In genomic region chr7:134811798-134812197, GRCh38 we compare ENCODE assay signal across 15 cellular contexts. TPM values are rescaled to one million over a fixed set of nuclear protein-coding genes. Genes with fewer than 3 reads are reported as not detected.
DNase-seq lines count a peak whose midpoint lies in the region; TF ChIP-seq lines count a peak whose summit lies in the region.
"Had no signal": no experiment of that assay in that cellular context is flagged by ENCODE, and none has a peak within 500 bp of the region (broad histone marks: within the 10 kb centered on the region; RNA-seq: fewer than 3 reads in every experiment).

No MANE protein-coding gene starts in this region.

- H3K9me3 Mint-ChIP-seq in MCF 10A (ENCODE audit: unreplicated experiment) = no peaks in the 10 kb centered on the region

- peaks cover 10% of the 10 kb centered on the region for H3K36me3 Mint-ChIP-seq in MCF 10A (ENCODE audit: insufficient read depth, unreplicated experiment)

- POLR2A ChIA-PET in MCF 10A (lab: Yijun Ruan, JAX) = no interaction called here

- H3K4me3 ChIP-seq in mammary epithelial cell (replicated peaks in 1 of 3; ENCODE audit: insufficient read depth in 1 of 3, low read depth in 2 of 3, low read length in 3 of 3) (no peak overlapping the region), mucosa of rectum (ENCODE audit: low read length in 2 of 2) (no peak overlapping the region), uterus (no peak overlapping the region)

- no peak for DNase-seq in MCF 10A (ENCODE audit: unreplicated experiment)
- no peak for DNase-seq in mammary epithelial cell
- DNase-seq in fibroblast of peridontal ligament (ENCODE audit: extremely low read depth) = peak; percentile 65
- no peak for DNase-seq in uterus
- DNase-seq in MV-4-11 (lab: John Stamatoyannopoulos, UW) = no peak
- DNase-seq in NCI-H2029 treated with DMSO at 0.1 percent for 48 hours (lab: John Stamatoyannopoulos, UW) = no peak
- DNase-seq in HuH-7 (ENCODE audit: low spot score) = no peak
- DNase-seq: 8988T; activated CD4-positive, alpha-beta T cell treated with anti-CD3 and anti-CD28 coated beads for 36 hours; activated T-cell treated with anti-CD3 and anti-CD28 coated beads, Interleukin-2, amount 50 U/mL, for 1 hour; dermis blood vessel endothelial cell; foreskin keratinocyte; NCI-H510A treated with DMSO at 0.1 percent for 48 hours; PC-3 had no signal

- no peak overlapping the region for H3K9ac ChIP-seq in mammary epithelial cell (ENCODE audit: insufficient read depth, low read length)
- H3K9ac ChIP-seq in mucosa of rectum (ENCODE audit: low read depth in 1 of 2, low read length in 2 of 2) = no peak overlapping the region

- H2AFZ ChIP-seq in mammary epithelial cell (ENCODE audit: low read depth, low read length) = no peak overlapping the region

- peaks cover 78% of the 10 kb centered on the region for H3K79me2 ChIP-seq in mammary epithelial cell (ENCODE audit: insufficient read depth, low read length)

- CTCF ChIA-PET in MCF 10A (lab: Yijun Ruan, JAX) (no interaction called here), mammary epithelial cell (lab: Charles Lee; ENCODE audit: low non-redundant PET) (interaction anchor here (0.6 kb wide), 1 partner anchor 32 kb away, joined by 4 read pairs; no protein-coding TSS in a partner anchor)

- TF ChIP-seq POLR2A in uterus (IDR thresholded peaks at IDR 0.05) = no peak

- H3K36me3 ChIP-seq in mammary epithelial cell (ENCODE audit: insufficient read depth, low read length) (peaks cover 2% of the 10 kb centered on the region), mucosa of rectum (ENCODE audit: control insufficient read depth in 2 of 2, insufficient read depth in 2 of 2, low read length in 2 of 2) (no peaks in the 10 kb centered on the region), uterus (no peaks in the 10 kb centered on the region)

- H3K27ac Mint-ChIP-seq in MCF 10A (ENCODE audit: low read depth, unreplicated experiment) = peak overlapping the region; percentile 47
- H3K27ac Mint-ChIP-seq: activated CD4-positive, alpha-beta T cell treated with anti-CD3 and anti-CD28 coated beads for 36 hours had no signal

- dilution Hi-C loops in mammary epithelial cell (cut with HindIII; ENCODE audit: low sequenced_read_pairs) = no loop called here

- no peak overlapping the region for H3K4me3 Mint-ChIP-seq in MCF 10A (ENCODE audit: unreplicated experiment)
- H3K4me3 Mint-ChIP-seq: activated CD4-positive, alpha-beta T cell treated with anti-CD3 and anti-CD28 coated beads for 36 hours had no signal

- no TSS peak for BruUV-seq in MCF 10A (replicated peaks; lab: Mats Ljungman, UMichigan)
- no TSS peak for BruUV-seq in mammary epithelial cell (replicated peaks; lab: Mats Ljungman, UMichigan)

- WGBS in mammary epithelial cell (ENCODE audit: low coverage, missing lambda C conversion rate) = 4% methylated on average over 2 of the region's 2 CpGs

- no peaks in the 10 kb centered on the region for H3K27me3 Mint-ChIP-seq in MCF 10A (ENCODE audit: insufficient read depth, unreplicated experiment)
- H3K27me3 Mint-ChIP-seq: activated CD4-positive, alpha-beta T cell treated with anti-CD3 and anti-CD28 coated beads for 36 hours had no signal

- H3K27ac ChIP-seq in mammary epithelial cell (ENCODE audit: insufficient read depth, low read depth, low read length) (no peak overlapping the region), mucosa of rectum (ENCODE audit: low read depth in 2 of 2, low read length in 2 of 2) (peak overlapping the region; percentile 38 to 40), uterus (peak overlapping the region; percentile 70 to 89)
- H3K27ac ChIP-seq: foreskin keratinocyte had no signal

- in situ Hi-C loops in mammary epithelial cell (cut with MboI; ENCODE audit: low sequenced_read_pairs in 2 of 2) = no loop called here

- TF ChIP-seq CTCF in MCF 10A (IDR thresholded peaks at IDR 0.05; ENCODE audit: unreplicated experiment) (no peak), mammary epithelial cell (conservative IDR thresholded peaks at IDR 0.05 in 1 of 2, IDR thresholded peaks at IDR 0.05 in 1 of 2; ENCODE audit: extremely low read depth in 1 of 2, insufficient read depth in 1 of 2, low read depth in 1 of 2, low read length in 2 of 2) (no peak), uterus (IDR thresholded peaks at IDR 0.05) (no peak)

- no peaks in the 10 kb centered on the region for H3K27me3 ChIP-seq in mammary epithelial cell (ENCODE audit: insufficient read depth, low read length)
- H3K27me3 ChIP-seq in mucosa of rectum (ENCODE audit: control insufficient read depth in 2 of 2, insufficient read depth in 2 of 2, low read length in 2 of 2) = no peaks in the 10 kb centered on the region
- H3K27me3 ChIP-seq in uterus = no peaks in the 10 kb centered on the region
- H3K27me3 ChIP-seq: foreskin keratinocyte had no signal

- H3K4me1 ChIP-seq in mammary epithelial cell (ENCODE audit: insufficient read depth, low read length) (peaks cover 22% of the 10 kb centered on the region), mucosa of rectum (ENCODE audit: control insufficient read depth in 2 of 2, insufficient read depth in 2 of 2, low read length in 2 of 2) (no peaks in the 10 kb centered on the region), uterus (peaks cover 11 to 30% of the 10 kb centered on the region in 2 donors)
- H3K4me1 ChIP-seq: foreskin keratinocyte had no signal

- H3K9me3 ChIP-seq in mammary epithelial cell (replicated peaks; ENCODE audit: insufficient read depth, low read length) = no peaks in the 10 kb centered on the region
- no peaks in the 10 kb centered on the region for H3K9me3 ChIP-seq in mucosa of rectum (ENCODE audit: control insufficient read depth in 2 of 2, low read length in 2 of 2)
- no peaks in the 10 kb centered on the region for H3K9me3 ChIP-seq in uterus

- H3K4me2 ChIP-seq in mammary epithelial cell (ENCODE audit: insufficient read depth, low read depth, low read length) = no peak overlapping the region

- H4K20me1 ChIP-seq in mammary epithelial cell (ENCODE audit: insufficient read depth, low read length) = no peaks in the 10 kb centered on the region

- intact Hi-C loops in MCF 10A (cut with micrococcal nuclease) = no loop called here
- intact Hi-C loops in mammary epithelial cell (cut with micrococcal nuclease) = no loop called here
- intact Hi-C loops in uterus (cut with DNase I; ENCODE audit: low total_unique reads) = no loop called here

- H3K4me1 Mint-ChIP-seq in MCF 10A (ENCODE audit: insufficient read depth, unreplicated experiment) = peaks cover 5% of the 10 kb centered on the region
- H3K4me1 Mint-ChIP-seq: activated CD4-positive, alpha-beta T cell treated with anti-CD3 and anti-CD28 coated beads for 36 hours had no signal

RNA-seq across cellular contexts. Expression of gene CALD1, which starts 32.4 kb away (rescaled TPM):
- total RNA-seq in MCF 10A (2022) = 130 and 183 TPM in 2 replicates
- 100 to 1,000 TPM; 251 to 445 TPM for total RNA-seq in mammary epithelial cell
- 151 TPM for polyA plus RNA-seq in mammary epithelial cell
- 182 TPM for polyA minus RNA-seq in mammary epithelial cell
- 1,000 to 10,000 TPM in 1 of 4 donors, 100 to 1,000 TPM in 3; 351 to 1,046 (median 551) TPM for total RNA-seq in uterus
